Comparison of ENCODE assay signal across 9 cellular contexts in the genomic region with DNA sequence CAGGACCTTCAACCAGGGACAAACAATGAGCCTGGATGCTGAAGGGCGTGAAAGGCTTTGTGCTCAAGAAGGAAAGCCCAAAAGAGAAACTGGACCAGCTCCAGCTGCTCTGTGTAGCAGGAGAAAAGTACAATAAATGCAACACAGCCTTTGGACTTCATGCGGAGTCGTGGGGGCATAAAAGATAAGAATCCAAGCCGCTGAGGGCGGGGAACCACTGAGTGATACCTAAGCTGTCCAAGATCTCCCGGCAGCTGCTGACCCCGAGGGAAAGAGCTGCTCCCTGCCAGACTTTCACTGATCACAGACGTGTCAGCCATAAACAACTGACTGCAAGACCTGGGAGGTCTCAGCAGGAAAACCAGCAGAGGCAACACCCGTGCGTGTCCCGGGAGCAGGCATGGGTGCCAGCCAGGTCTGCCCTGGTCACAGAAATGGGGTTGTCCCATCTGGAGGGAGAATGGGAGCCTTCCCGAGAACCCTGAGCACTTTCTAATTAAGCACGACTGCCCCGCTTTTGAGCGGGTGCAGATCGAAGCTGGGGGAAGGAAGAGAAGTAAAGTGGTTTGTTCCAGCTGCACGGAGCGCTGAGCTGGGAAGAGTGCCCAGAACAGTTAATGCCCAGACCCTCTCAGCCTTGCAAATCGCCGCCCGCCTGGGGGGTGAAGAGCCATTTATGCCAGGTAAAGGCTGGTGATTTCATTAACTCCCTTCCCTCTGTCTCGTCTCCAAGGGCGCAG.
DNase-seq lines count a peak whose midpoint lies in the region; ATAC-seq, FAIRE-seq and TF ChIP-seq lines count a peak whose summit lies in the region.
"Had no signal": no experiment of that assay in that cellular context is flagged by ENCODE, and none has a peak within 500 bp of the region (broad histone marks: within the 10 kb centered on the region; RNA-seq: fewer than 3 reads in every experiment).

No MANE protein-coding gene starts in this region.

- H3K36me3 ChIP-seq in Panc1 (ENCODE audit: control insufficient read depth, insufficient read depth, low read length): no peaks in the 10 kb centered on the region
- no peaks in the 10 kb centered on the region for H3K36me3 ChIP-seq in gastroesophageal sphincter
- H3K36me3 ChIP-seq in stomach: no peaks in the 10 kb centered on the region

- H3K4me1 ChIP-seq in Panc1 (ENCODE audit: control insufficient read depth, insufficient read depth, low read length): peaks cover 11% of the 10 kb centered on the region
- H3K4me1 ChIP-seq in gastroesophageal sphincter: peaks cover 0 to 27% (median 0%) of the 10 kb centered on the region in 3 donors
- peaks cover 18 to 43% (median 36%) of the 10 kb centered on the region in 4 donors for H3K4me1 ChIP-seq in stomach

- peak overlapping the region; percentile 19 to 45 for H3K4me3 ChIP-seq in Panc1 (ENCODE audit: low read depth in 2 of 2, low read length in 2 of 2)
- peak overlapping the region; percentile 20 to 42 for H3K4me3 ChIP-seq in gastroesophageal sphincter
- peak overlapping the region; percentile 38 to 43 (median 38) for H3K4me3 ChIP-seq in stomach

- H3K4me3 Mint-ChIP-seq in HFFc6: peak overlapping the region; percentile 68

- BruUV-seq in Panc1 (replicated peaks; lab: Mats Ljungman, UMichigan): no TSS peak

- WGBS in gastroesophageal sphincter (ENCODE audit: low coverage in 1 of 2), 2 donors: 6% methylated on average over 7 to 11 of the region's 23 CpGs
- 2 to 6% (median 3%) methylated on average over 23 of the region's 23 CpGs for WGBS in stomach, 5 donors

- no peak overlapping the region for H3K27ac Mint-ChIP-seq in HFFc6

- in situ Hi-C loops in Panc1 (cut with HindIII; ENCODE audit: low pct_unique_long_range_greater_than_20kb, low sequenced_read_pairs): no loop called here

- intact Hi-C loops in Panc1 (cut with micrococcal nuclease; ENCODE audit: unreplicated experiment) (loop anchor here (5.0 kb wide), 1 partner anchor 252 kb away; no protein-coding TSS in a partner anchor), stomach (cut with DNase I; ENCODE audit: low total_unique reads) (no loop called here)

- DNase-seq in HFFc6: no peak
- DNase-seq in Panc1 (ENCODE audit: low read depth, low spot score): no peak
- DNase-seq in stomach: peak; percentile 63
- no peak for DNase-seq in activated naive CD4-positive, alpha-beta T cell treated with Interleukin-2 at 50 U/mL for 16 hours
- DNase-seq in CD1c-positive myeloid dendritic cell (ENCODE audit: extremely low spot score): no peak
- DNase-seq in RCC 7860 (ENCODE audit: low spot score): no peak

- peaks cover 17% of the 10 kb centered on the region for H3K4me1 Mint-ChIP-seq in HFFc6 (ENCODE audit: low read depth)

- POLR2A ChIA-PET in Panc1 (lab: Charles Lee): no interaction called here

- CTCF ChIA-PET in Panc1 (lab: Charles Lee): interaction anchor here (0.7 kb wide), 2 partner anchors 67 to 437 kb away, joined by 3 read pairs; no protein-coding TSS in a partner anchor

- H3K36me3 Mint-ChIP-seq in HFFc6 (ENCODE audit: low read depth): no peaks in the 10 kb centered on the region

- TF ChIP-seq CTCF in HFFc6 (IDR thresholded peaks at IDR 0.05) (no peak), Panc1 (IDR thresholded peaks at IDR 0.05) (no peak), gastroesophageal sphincter (IDR thresholded peaks at IDR 0.05) (no peak), stomach (IDR thresholded peaks at IDR 0.05) (no peak)

- H3K27me3 ChIP-seq in Panc1 (ENCODE audit: control insufficient read depth, insufficient read depth, low read length): no peaks in the 10 kb centered on the region
- H3K27me3 ChIP-seq in gastroesophageal sphincter: peaks cover 15% of the 10 kb centered on the region
- peaks cover 0 to 24% (median 0%) of the 10 kb centered on the region in 3 donors for H3K27me3 ChIP-seq in stomach

- H3K27ac ChIP-seq in Panc1 (ENCODE audit: low read length): no peak overlapping the region; the same call in 1 of the 2 replicates
- H3K27ac ChIP-seq in gastroesophageal sphincter: peak overlapping the region in 1 of 4 donors; percentile 16
- H3K27ac ChIP-seq in stomach: peak overlapping the region in 3 of 5 donors; percentile 25 to 49 (median 33)

- no peaks in the 10 kb centered on the region for H3K9me3 Mint-ChIP-seq in HFFc6

- peaks cover 38% of the 10 kb centered on the region for H3K27me3 Mint-ChIP-seq in HFFc6 (ENCODE audit: insufficient read depth)

- no peak for FAIRE-seq in RCC 7860 (lab: Jason Lieb, UNC)
- FAIRE-seq: colon had no signal

- TF ChIP-seq EP300 in gastroesophageal sphincter (IDR thresholded peaks at IDR 0.05) (no peak), stomach (IDR thresholded peaks at IDR 0.05) (no peak)

- TF ChIP-seq POLR2A in gastroesophageal sphincter (IDR thresholded peaks at IDR 0.05) (no peak), stomach (IDR thresholded peaks at IDR 0.05) (no peak)

- H3K9me3 ChIP-seq in Panc1 (ENCODE audit: control insufficient read depth, insufficient read depth, low read depth, low read length): no peaks in the 10 kb centered on the region
- no peaks in the 10 kb centered on the region for H3K9me3 ChIP-seq in gastroesophageal sphincter
- no peaks in the 10 kb centered on the region for H3K9me3 ChIP-seq in stomach

- ATAC-seq in Panc1 (peak; percentile 42), gastroesophageal sphincter (peak; percentile 42), HG03097 (IDR thresholded peaks at IDR 0.05; ENCODE audit: low FRiP score, unreplicated experiment) (no peak)
